Comparison of ENCODE assay signal across 9 cellular contexts in genomic region chr13:48978942-48979601, GRCh38. TPM values are rescaled to one million over a fixed set of nuclear protein-coding genes. Genes with fewer than 3 reads are reported as not detected.
A peak's percentile ranks its signal among the peaks of the same experiment; 100 is the strongest.
DNase-seq lines count a peak whose midpoint lies in the region; ATAC-seq and TF ChIP-seq lines count a peak whose summit lies in the region.
"Had no signal": no experiment of that assay in that cellular context is flagged by ENCODE, and none has a peak within 500 bp of the region (broad histone marks: within the 10 kb centered on the region; RNA-seq: fewer than 3 reads in every experiment).

No MANE protein-coding gene starts in this region.

- H3K9me3 Mint-ChIP-seq in T-helper 1 cell treated with Interleukin-12 subunit alpha and Interleukin-12 subunit beta and Interleukin-4 antibody, amounts not matched to agents 30 μg/mL and 1 μg/mL, for 36 hours = peaks cover 7% of the 10 kb centered on the region
- H3K9me3 Mint-ChIP-seq in endodermal cell (peaks cover 6% of the 10 kb centered on the region), progenitor cell of endocrine pancreas (ENCODE audit: low read depth) (no peaks in the 10 kb centered on the region)

- peak overlapping the region; percentile 95 for H3K27ac ChIP-seq in MM.1S (ENCODE audit: low read length)
- H3K27ac ChIP-seq in endodermal cell (ENCODE audit: low read depth, low read length) = no peak overlapping the region

- H3K4me3 ChIP-seq in MM.1S (ENCODE audit: low read length) = peak overlapping the region; percentile 74
- H3K4me3 ChIP-seq in endodermal cell (ENCODE audit: low read length) = peak overlapping the region; percentile 25

- peaks cover 13% of the 10 kb centered on the region for H3K36me3 Mint-ChIP-seq in T-helper 1 cell treated with Interleukin-12 subunit alpha and Interleukin-12 subunit beta and Interleukin-4 antibody, amounts not matched to agents 30 μg/mL and 1 μg/mL, for 36 hours (ENCODE audit: low read depth)
- peaks cover 2% of the 10 kb centered on the region for H3K36me3 Mint-ChIP-seq in endodermal cell (ENCODE audit: low read depth)
- H3K36me3 Mint-ChIP-seq in progenitor cell of endocrine pancreas (ENCODE audit: insufficient read depth) = no peaks in the 10 kb centered on the region

- 60 to 63% methylated on average over 1 to 2 of the region's 2 CpGs for WGBS in endodermal cell (ENCODE audit: insufficient coverage in 1 of 2, insufficient read length in 1 of 2), 2 experiments

- no peaks in the 10 kb centered on the region for H3K36me3 ChIP-seq in MM.1S (replicated peaks; ENCODE audit: insufficient read depth, low read length)
- no peaks in the 10 kb centered on the region for H3K36me3 ChIP-seq in endodermal cell (ENCODE audit: control insufficient read depth, insufficient read depth, low read length)

- H3K27ac Mint-ChIP-seq in T-helper 1 cell treated with Interleukin-12 subunit alpha and Interleukin-12 subunit beta and Interleukin-4 antibody, amounts not matched to agents 30 μg/mL and 1 μg/mL, for 36 hours = peak overlapping the region; percentile 17
- H3K27ac Mint-ChIP-seq in endodermal cell = peak overlapping the region; percentile 38
- no peak overlapping the region for H3K27ac Mint-ChIP-seq in progenitor cell of endocrine pancreas

- H3K4me1 Mint-ChIP-seq in T-helper 1 cell treated with Interleukin-12 subunit alpha and Interleukin-12 subunit beta and Interleukin-4 antibody, amounts not matched to agents 30 μg/mL and 1 μg/mL, for 36 hours (ENCODE audit: low read depth) = peaks cover 28% of the 10 kb centered on the region
- peaks cover 39% of the 10 kb centered on the region for H3K4me1 Mint-ChIP-seq in endodermal cell
- H3K4me1 Mint-ChIP-seq in progenitor cell of endocrine pancreas (ENCODE audit: low read depth) = peaks cover 28% of the 10 kb centered on the region

- H3K79me2 ChIP-seq in MM.1S (ENCODE audit: low read length) = peaks cover 76% of the 10 kb centered on the region

- DNase-seq in T-helper 1 cell (no peak), MM.1S (peak; percentile 39), endodermal cell (no peak), progenitor cell of endocrine pancreas (ENCODE audit: low spot score, unreplicated experiment) (no peak), NCI-H1105 (lab: John Stamatoyannopoulos, UW) (no peak), G401 (ENCODE audit: low spot score) (no peak)
- DNase-seq: midbrain had no signal

- 0 out of 2 replicates have a peak, but pooled peaks cover 5% of the 10 kb centered on the region for H4K20me1 ChIP-seq in MM.1S (ENCODE audit: insufficient read depth, low read length)

- H3K4me3 Mint-ChIP-seq in T-helper 1 cell treated with Interleukin-12 subunit alpha and Interleukin-12 subunit beta and Interleukin-4 antibody, amounts not matched to agents 30 μg/mL and 1 μg/mL, for 36 hours = peak overlapping the region; percentile 32
- peak overlapping the region; percentile 86 for H3K4me3 Mint-ChIP-seq in endodermal cell
- peak overlapping the region; percentile 55 for H3K4me3 Mint-ChIP-seq in progenitor cell of endocrine pancreas (ENCODE audit: low read depth)

- peak overlapping the region; percentile 90 for H3K9ac ChIP-seq in MM.1S (ENCODE audit: low read length)
- H3K9ac ChIP-seq in endodermal cell (ENCODE audit: extremely low read depth, low read length, poor library complexity, severe bottlenecking) = no peak overlapping the region

- H3K27me3 Mint-ChIP-seq in T-helper 1 cell treated with Interleukin-12 subunit alpha and Interleukin-12 subunit beta and Interleukin-4 antibody, amounts not matched to agents 30 μg/mL and 1 μg/mL, for 36 hours (ENCODE audit: low read depth) = no peaks in the 10 kb centered on the region
- H3K27me3 Mint-ChIP-seq in endodermal cell (ENCODE audit: insufficient read depth) = no peaks in the 10 kb centered on the region
- H3K27me3 Mint-ChIP-seq in progenitor cell of endocrine pancreas = no peaks in the 10 kb centered on the region

- no peak overlapping the region for H2AFZ ChIP-seq in MM.1S (ENCODE audit: low read length)

- H3K4me1 ChIP-seq in MM.1S (ENCODE audit: low read length) = peaks cover 17% of the 10 kb centered on the region
- H3K4me1 ChIP-seq in endodermal cell (ENCODE audit: control insufficient read depth, insufficient read depth, low read length) = no peaks in the 10 kb centered on the region

- H3K9me3 ChIP-seq in MM.1S (replicated peaks; ENCODE audit: insufficient read depth, low read length) (no peaks in the 10 kb centered on the region), endodermal cell (ENCODE audit: control insufficient read depth, low read length) (peaks cover 4% of the 10 kb centered on the region)

- H3K27me3 ChIP-seq in MM.1S (replicated peaks; ENCODE audit: insufficient read depth, low read length) (no peaks in the 10 kb centered on the region), endodermal cell (ENCODE audit: control insufficient read depth, insufficient read depth, low read length, poor library complexity, severe bottlenecking) (no peaks in the 10 kb centered on the region)

- peak overlapping the region; percentile 65 for H3K4me2 ChIP-seq in MM.1S (ENCODE audit: low read depth, low read length)

- in situ Hi-C loops in G401 (cut with HindIII; ENCODE audit: low sequenced_read_pairs) = loop anchor here (10.0 kb wide), 1 partner anchor 84 kb away; no protein-coding TSS in a partner anchor

- H3K9me2 ChIP-seq in MM.1S (replicated peaks; ENCODE audit: insufficient read depth, low read length) = no peaks in the 10 kb centered on the region

- peaks cover 39% of the 10 kb centered on the region for H3F3A ChIP-seq in MM.1S (ENCODE audit: insufficient read depth, low read length)

- no peak for ATAC-seq in GM19351 (IDR thresholded peaks at IDR 0.05; ENCODE audit: unreplicated experiment)

- no peak for TF ChIP-seq CTCF in MM.1S (IDR thresholded peaks at IDR 0.05; ENCODE audit: low read length)
- no peak for TF ChIP-seq CTCF in endodermal cell (conservative IDR thresholded peaks at IDR 0.05)
- no peak for TF ChIP-seq CTCF in progenitor cell of endocrine pancreas (IDR thresholded peaks at IDR 0.05; ENCODE audit: unreplicated experiment)

RNA-seq across cellular contexts. Expression of gene FNDC3A, which starts 3.4 kb away (rescaled TPM):
- 10 to 100 TPM; 42.2 to 42.8 TPM for total RNA-seq in endodermal cell
- 46.0 TPM for polyA plus RNA-seq in endodermal cell (2013, experiment 1 of 2)
- polyA plus RNA-seq in endodermal cell (2013, experiment 2 of 2) = 52.0 TPM
- 111 and 116 TPM in 2 replicates for total RNA-seq in progenitor cell of endocrine pancreas
- total RNA-seq in G401 (2014; rRNA removed; shearing (Covaris generic)) = 25.4 and 38.4 TPM in 2 replicates

Comparison
In these comparisons a context has a peak if more than half of its experiments do, and no peak if none do; other contexts are left out.
1. H3K4me3 Mint-ChIP-seq: peak in every context shown above with its lines; median percentile 86 in endodermal cell; 55 in progenitor cell of endocrine pancreas; 32 in T-helper 1 cell treated with Interleukin-12 subunit alpha and Interleukin-12 subunit beta and Interleukin-4 antibody, amounts not matched to agents 30 μg/mL and 1 μg/mL, for 36 hours.